In genomic region chr7:45203947-45204445, GRCh38 we compare ENCODE assay signal across 1 cellular context.
TF ChIP-seq lines count a peak whose summit lies in the region.

No MANE protein-coding gene starts in this region.

TF ChIP-seq in GM23338, 12 proteins besides CTCF, POLR2A, EP300 and RAD21 (continued from another document):
- TF ChIP-seq ETS1 (IDR thresholded peaks at IDR 0.05), result no peak
